ENCODE assay signal across 1 cellular context in genomic region chr13:30805603-30806011, GRCh38.
TF ChIP-seq lines count a peak whose summit lies in the region.

No MANE protein-coding gene starts in this region.

TF ChIP-seq in GM23338, 12 proteins besides CTCF, POLR2A, EP300 and RAD21 (continued from another document):
- TF ChIP-seq REST (IDR thresholded peaks at IDR 0.05; ENCODE audit: unreplicated experiment) (no peak), ZNF114 (CRISPR knock-in tag; IDR thresholded peaks at IDR 0.05) (no peak), NANOG (IDR thresholded peaks at IDR 0.05; ENCODE audit: borderline replicate concordance) (no peak), ZNF331 (CRISPR knock-in tag; IDR thresholded peaks at IDR 0.05; ENCODE audit: low read depth) (no peak), STAT1 (IDR thresholded peaks at IDR 0.05; ENCODE audit: unreplicated experiment) (no peak), ZNF462 (CRISPR knock-in tag; IDR thresholded peaks at IDR 0.05) (no peak), ETS1 (IDR thresholded peaks at IDR 0.05) (no peak), JUNB (IDR thresholded peaks at IDR 0.05; ENCODE audit: unreplicated experiment) (no peak), POLR2AphosphoS5 (IDR thresholded peaks at IDR 0.05; ENCODE audit: low read depth) (no peak)
